14 cellular contexts compared by ENCODE assay signal in genomic region chr3:33035596-33035995, GRCh38.
DNase-seq lines count a peak whose midpoint lies in the region; ATAC-seq, FAIRE-seq and TF ChIP-seq lines count a peak whose summit lies in the region.
"Had no signal": no experiment of that assay in that cellular context is flagged by ENCODE, and none has a peak within 500 bp of the region (broad histone marks: within the 10 kb centered on the region; RNA-seq: fewer than 3 reads in every experiment).

No MANE protein-coding gene starts in this region.

- no peak overlapping the region for H3K4me3 ChIP-seq in fibroblast of pulmonary artery (replicated peaks; ENCODE audit: low read depth, low read length)
- H3K4me3 ChIP-seq: left ventricle myocardium inferior, MG63, tibial nerve had no signal

- H3K4me3 Mint-ChIP-seq in activated T-helper 17 cell treated with anti-CD3 and anti-CD28 coated beads, Interleukin-2, amount 50 U/mL, for 72 hours = no peak overlapping the region
- no peak overlapping the region for H3K4me3 Mint-ChIP-seq in activated CD8-positive, alpha-beta memory T cell treated with anti-CD3 and anti-CD28 coated beads, Interleukin-2, amount 10 ng/mL, durations not matched to agents 7 days and 5 days
- H3K4me3 Mint-ChIP-seq: neural crest cell had no signal

- peak overlapping the region; percentile 13 for H3K27ac Mint-ChIP-seq in activated T-helper 17 cell treated with anti-CD3 and anti-CD28 coated beads, Interleukin-2, amount 50 U/mL, for 72 hours
- H3K27ac Mint-ChIP-seq in activated CD8-positive, alpha-beta memory T cell treated with anti-CD3 and anti-CD28 coated beads, Interleukin-2, amount 10 ng/mL, durations not matched to agents 7 days and 5 days = no peak overlapping the region

- no peak for FAIRE-seq in urothelium cell line (lab: Jason Lieb, UNC)

- ATAC-seq in activated T-helper 17 cell treated with anti-CD3 and anti-CD28 coated beads, Interleukin-2, amount 50 U/mL, for 72 hours (replicated peaks) = no peak
- ATAC-seq in HG03108 (IDR thresholded peaks at IDR 0.05; ENCODE audit: unreplicated experiment) (no peak), HG03175 (IDR thresholded peaks at IDR 0.05; ENCODE audit: unreplicated experiment) (no peak)
- ATAC-seq in activated CD8-positive, alpha-beta memory T cell treated with anti-CD3 and anti-CD28 coated beads, Interleukin-2, amount 10 ng/mL, durations not matched to agents 7 days and 5 days = no peak

- DNase-seq in HK-2 (ENCODE audit: unreplicated experiment) (peak; percentile 1), fibroblast of pulmonary artery (ENCODE audit: low read depth) (peak; percentile 70), urothelium cell line (ENCODE audit: low spot score) (peak; percentile 39)
- no peak for DNase-seq in activated CD8-positive, alpha-beta memory T cell treated with anti-CD3 and anti-CD28 coated beads, Interleukin-2, amount 10 ng/mL, durations not matched to agents 7 days and 5 days
- DNase-seq: activated CD4-positive, alpha-beta T cell treated with anti-CD3 and anti-CD28 coated beads, Interleukin-2, amount 50 U/mL, for 48 hours; activated gamma-delta T cell treated with Interleukin-2 at 50 U/mL for 16 hours; glutamatergic neuron; left ventricle myocardium inferior; MG63 had no signal

- no peak for TF ChIP-seq CTCF in fibroblast of pulmonary artery (IDR thresholded peaks at IDR 0.05; ENCODE audit: low read length, missing control alignments)

- H3K4me1 Mint-ChIP-seq in activated T-helper 17 cell treated with anti-CD3 and anti-CD28 coated beads, Interleukin-2, amount 50 U/mL, for 72 hours = peaks cover 33% of the 10 kb centered on the region
- peaks cover 24% of the 10 kb centered on the region for H3K4me1 Mint-ChIP-seq in activated CD8-positive, alpha-beta memory T cell treated with anti-CD3 and anti-CD28 coated beads, Interleukin-2, amount 10 ng/mL, durations not matched to agents 7 days and 5 days
- H3K4me1 Mint-ChIP-seq: neural crest cell had no signal

- H3K36me3 Mint-ChIP-seq in activated T-helper 17 cell treated with anti-CD3 and anti-CD28 coated beads, Interleukin-2, amount 50 U/mL, for 72 hours (ENCODE audit: low read depth) = peaks cover 95% of the 10 kb centered on the region
- peaks cover 56% of the 10 kb centered on the region for H3K36me3 Mint-ChIP-seq in activated CD8-positive, alpha-beta memory T cell treated with anti-CD3 and anti-CD28 coated beads, Interleukin-2, amount 10 ng/mL, durations not matched to agents 7 days and 5 days

- CTCF ChIA-PET in activated CD8-positive, alpha-beta memory T cell treated with anti-CD3 and anti-CD28 coated beads, Interleukin-2, amount 10 ng/mL, durations not matched to agents 7 days and 5 days (lab: Charles Lee) = interaction anchor here (1.1 to 8.7 kb wide), 3 partner anchors 9 to 62 kb away, joined by 3 to 96 read pairs (median 3); no protein-coding TSS in a partner anchor

- H3K27me3 Mint-ChIP-seq in activated T-helper 17 cell treated with anti-CD3 and anti-CD28 coated beads, Interleukin-2, amount 50 U/mL, for 72 hours = no peaks in the 10 kb centered on the region
- H3K27me3 Mint-ChIP-seq in activated CD8-positive, alpha-beta memory T cell treated with anti-CD3 and anti-CD28 coated beads, Interleukin-2, amount 10 ng/mL, durations not matched to agents 7 days and 5 days = no peaks in the 10 kb centered on the region

- no peaks in the 10 kb centered on the region for H3K9me3 Mint-ChIP-seq in activated T-helper 17 cell treated with anti-CD3 and anti-CD28 coated beads, Interleukin-2, amount 50 U/mL, for 72 hours
- H3K9me3 Mint-ChIP-seq in activated CD8-positive, alpha-beta memory T cell treated with anti-CD3 and anti-CD28 coated beads, Interleukin-2, amount 10 ng/mL, durations not matched to agents 7 days and 5 days (ENCODE audit: low read depth) = no peaks in the 10 kb centered on the region
- H3K9me3 Mint-ChIP-seq: neural crest cell had no signal
